In genomic region chr3:184349563-184350470, GRCh38 we compare ENCODE assay signal across 1 cellular context.
TF ChIP-seq lines count a peak whose summit lies in the region.

No MANE protein-coding gene starts in this region.

TF ChIP-seq in K562, 482 proteins besides CTCF, POLR2A, EP300 and RAD21:
- no peak for TF ChIP-seq STAT5B (CRISPR knock-in tag; IDR thresholded peaks at IDR 0.05)
- TF ChIP-seq KDM1A (IDR thresholded peaks at IDR 0.05) = peak in 1 of 2 experiments; percentile 67; a peak in 3 of 4 replicates
- TF ChIP-seq ZNF280A (IDR thresholded peaks at IDR 0.05; ENCODE audit: low read depth, partially characterized antibody) = no peak
- peak; percentile 41 for TF ChIP-seq PRDM10 (IDR thresholded peaks at IDR 0.05; ENCODE audit: partially characterized antibody)
- peak; percentile 39; the same call in 1 of the 2 replicates for TF ChIP-seq HDAC2 (IDR thresholded peaks at IDR 0.05)
- peak; percentile 91 for TF ChIP-seq RBM25 (IDR thresholded peaks at IDR 0.05; ENCODE audit: low read depth, low read length, severe bottlenecking)
- TF ChIP-seq RCOR1 (IDR thresholded peaks at IDR 0.05; ENCODE audit: borderline replicate concordance in 1 of 2, low read depth in 2 of 2, low read length in 2 of 2) = 0 out of 4 replicates have a peak, but pooled peaks of 1 of the 2 experiments have one; percentile 32
- no peak for TF ChIP-seq PRPF4 (IDR thresholded peaks at IDR 0.05; ENCODE audit: insufficient read depth, low read depth, low read length, poor library complexity, severe bottlenecking)
- TF ChIP-seq PRMT5 (CRISPR knock-in tag; IDR thresholded peaks at IDR 0.05) = no peak
- peak; percentile 89 for TF ChIP-seq BCOR (IDR thresholded peaks at IDR 0.05)
- TF ChIP-seq KLF1 (tag; IDR thresholded peaks at IDR 0.05) = no peak
- no peak for TF ChIP-seq ZNF407 (IDR thresholded peaks at IDR 0.05; ENCODE audit: low read depth)
- TF ChIP-seq RBM15 (IDR thresholded peaks at IDR 0.05; ENCODE audit: insufficient read depth, low read length) = no peak
- TF ChIP-seq ZNF217 (CRISPR knock-in tag; IDR thresholded peaks at IDR 0.05) = no peak
- TF ChIP-seq ARID3A (IDR thresholded peaks at IDR 0.05; ENCODE audit: borderline replicate concordance, low read depth, low read length) = no peak
- TF ChIP-seq MAFK (IDR thresholded peaks at IDR 0.05; ENCODE audit: low read length) = no peak
- 0 out of 2 replicates have a peak, but pooled peaks have one; percentile 18 for TF ChIP-seq ZFX (CRISPR knock-in tag; IDR thresholded peaks at IDR 0.05)
- peak; percentile 25 for TF ChIP-seq ZFP36 (IDR thresholded peaks at IDR 0.05; ENCODE audit: low read depth, low read length, partially characterized antibody)
